19 cellular contexts compared by ENCODE assay signal in the genomic region with DNA sequence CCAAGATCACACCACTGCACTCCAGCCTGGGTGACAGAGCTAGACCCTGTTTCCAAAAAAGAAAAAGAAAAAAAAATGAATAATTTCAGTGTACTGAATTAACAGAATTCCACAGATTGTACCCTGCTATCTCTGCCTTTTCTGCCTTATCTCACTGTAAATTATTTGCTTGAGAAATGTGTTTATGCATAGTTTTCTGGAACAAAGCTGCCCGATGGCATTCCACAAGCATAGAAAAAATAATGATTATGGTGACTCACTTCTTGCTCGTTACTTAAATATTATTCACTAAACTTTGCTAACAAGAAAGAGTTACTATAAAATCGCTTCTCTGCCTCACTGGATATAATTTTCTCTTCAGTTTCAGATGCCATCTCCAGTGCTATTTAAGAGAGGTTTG.
DNase-seq lines count a peak whose midpoint lies in the region; ATAC-seq, FAIRE-seq and TF ChIP-seq lines count a peak whose summit lies in the region.
"Had no signal": no experiment of that assay in that cellular context is flagged by ENCODE, and none has a peak within 500 bp of the region (broad histone marks: within the 10 kb centered on the region; RNA-seq: fewer than 3 reads in every experiment).

No MANE protein-coding gene starts in this region.

- POLR2A ChIA-PET in CD4-positive, alpha-beta T cell (lab: Charles Lee): no interaction called here

- peaks cover 8% of the 10 kb centered on the region for H3K9me3 Mint-ChIP-seq in HFFc6
- H3K9me3 Mint-ChIP-seq in type B pancreatic cell: peaks cover 14% of the 10 kb centered on the region
- no peaks in the 10 kb centered on the region for H3K9me3 Mint-ChIP-seq in CD4-positive, alpha-beta T cell
- H3K9me3 Mint-ChIP-seq: dendritic cell treated with granulocyte-macrophage colony-stimulating factor and Interleukin-4, amounts not matched to agents 40 ng/mL and 50 ng/mL, for 4 days had no signal

- CTCF ChIA-PET in CD4-positive, alpha-beta T cell (lab: Charles Lee): no interaction called here

- H4K20me1 ChIP-seq in keratinocyte (ENCODE audit: control insufficient read depth, extremely low read depth, insufficient read depth, low read length): no peaks in the 10 kb centered on the region

- peaks cover 64% of the 10 kb centered on the region for H3K4me1 Mint-ChIP-seq in HFFc6 (ENCODE audit: low read depth)
- H3K4me1 Mint-ChIP-seq in type B pancreatic cell (ENCODE audit: unreplicated experiment): peaks cover 31% of the 10 kb centered on the region
- no peaks in the 10 kb centered on the region for H3K4me1 Mint-ChIP-seq in CD4-positive, alpha-beta T cell (ENCODE audit: low read depth)

- no peaks in the 10 kb centered on the region for H3K36me3 ChIP-seq in bronchial epithelial cell (ENCODE audit: control insufficient read depth, insufficient read depth, low read length)
- no peaks in the 10 kb centered on the region for H3K36me3 ChIP-seq in keratinocyte (ENCODE audit: control insufficient read depth in 2 of 2, extremely low read depth in 1 of 2, insufficient read depth in 2 of 2, low read length in 2 of 2)
- no peaks in the 10 kb centered on the region for H3K36me3 ChIP-seq in tibial artery
- H3K36me3 ChIP-seq: adrenal gland had no signal

- H3K79me2 ChIP-seq in keratinocyte (ENCODE audit: control insufficient read depth, insufficient read depth, low read length): no peaks in the 10 kb centered on the region

- H3K27me3 ChIP-seq in bronchial epithelial cell (ENCODE audit: control insufficient read depth, insufficient read depth, low read length): no peaks in the 10 kb centered on the region
- H3K27me3 ChIP-seq in keratinocyte (ENCODE audit: control insufficient read depth, extremely low read depth, insufficient read depth, low read length): no peaks in the 10 kb centered on the region
- no peaks in the 10 kb centered on the region for H3K27me3 ChIP-seq in CD4-positive, alpha-beta T cell (ENCODE audit: control insufficient read depth, insufficient read depth, low read length)
- no peaks in the 10 kb centered on the region for H3K27me3 ChIP-seq in tibial artery
- H3K27me3 ChIP-seq: adrenal gland had no signal

- intact Hi-C loops in CD4-positive, alpha-beta T cell (cut with DNase I, micrococcal nuclease): no loop called here
- intact Hi-C loops in tibial artery (cut with DNase I; ENCODE audit: low total_unique reads): no loop called here

- no peak overlapping the region for H3K9ac ChIP-seq in keratinocyte (ENCODE audit: control insufficient read depth, extremely low read depth, insufficient read depth, low read length)

- H3K4me2 ChIP-seq in keratinocyte (ENCODE audit: control insufficient read depth, extremely low read depth, insufficient read depth, low read depth, low read length): peak overlapping the region; percentile 64

- H3K27me3 Mint-ChIP-seq in HFFc6 (ENCODE audit: insufficient read depth) (no peaks in the 10 kb centered on the region), type B pancreatic cell (no peaks in the 10 kb centered on the region)
- H3K27me3 Mint-ChIP-seq in CD4-positive, alpha-beta T cell: no peaks in the 10 kb centered on the region

- ATAC-seq in CD4-positive, alpha-beta T cell (ENCODE audit: poor library complexity): no peak
- ATAC-seq: activated CD8-positive, alpha-beta T cell treated with anti-CD3 and anti-CD28 coated beads, Interleukin-2, amount 10 ng/mL, durations not matched to agents 7 days and 5 days; mucosa of descending colon had no signal

- H3K36me3 Mint-ChIP-seq in HFFc6 (ENCODE audit: low read depth) (peaks cover 13% of the 10 kb centered on the region), type B pancreatic cell (no peaks in the 10 kb centered on the region)
- H3K36me3 Mint-ChIP-seq in CD4-positive, alpha-beta T cell (ENCODE audit: low read depth): no peaks in the 10 kb centered on the region
- H3K36me3 Mint-ChIP-seq: CD4-positive, alpha-beta memory T cell had no signal

- DNase-seq in HFFc6 (peak; percentile 54), bronchial epithelial cell (ENCODE audit: low read depth) (peak; percentile 79), keratinocyte (ENCODE audit: low read depth, low spot score) (no peak), type B pancreatic cell (ENCODE audit: extremely low spot score, unreplicated experiment) (no peak), HK-2 (ENCODE audit: unreplicated experiment) (no peak), tibial artery (no peak)
- DNase-seq in CD4-positive, alpha-beta T cell: no peak
- DNase-seq: activated CD8-positive, alpha-beta T cell treated with anti-CD3 and anti-CD28 coated beads, Interleukin-2, amount 10 ng/mL, durations not matched to agents 7 days and 5 days; CD4-positive, alpha-beta memory T cell; foreskin melanocyte; KG1; mucosa of descending colon; NCI-H1417; OCI-M1; stimulated activated naive CD8-positive, alpha-beta T cell treated with anti-CD3 and anti-CD28 coated beads, Interleukin-15, amount 100 ng/mL, for 72 hours had no signal

- no peaks in the 10 kb centered on the region for H3K9me1 ChIP-seq in keratinocyte (ENCODE audit: control insufficient read depth, extremely low read depth, insufficient read depth, low read length)

- TF ChIP-seq CTCF in HFFc6 (IDR thresholded peaks at IDR 0.05): no peak
- TF ChIP-seq CTCF in bronchial epithelial cell (IDR thresholded peaks at IDR 0.05; ENCODE audit: insufficient read depth, low read length, severe bottlenecking): no peak
- no peak for TF ChIP-seq CTCF in keratinocyte (optimal IDR thresholded peaks at IDR 0.05 in 1 of 3, IDR thresholded peaks at IDR 0.05 in 1 of 3, conservative IDR thresholded peaks at IDR 0.05 in 1 of 3; ENCODE audit: extremely low read depth in 1 of 3, insufficient read depth in 2 of 3, low read length in 3 of 3)
- TF ChIP-seq CTCF in type B pancreatic cell (conservative IDR thresholded peaks at IDR 0.05): no peak
- no peak for TF ChIP-seq CTCF in CD4-positive, alpha-beta T cell (IDR thresholded peaks at IDR 0.05)
- TF ChIP-seq CTCF in tibial artery (IDR thresholded peaks at IDR 0.05): no peak

- H3K27ac Mint-ChIP-seq in HFFc6 (peak overlapping the region; percentile 75), type B pancreatic cell (peak overlapping the region; percentile 61)
- no peak overlapping the region for H3K27ac Mint-ChIP-seq in CD4-positive, alpha-beta T cell
- H3K27ac Mint-ChIP-seq: activated CD8-positive, alpha-beta T cell treated with anti-CD3 and anti-CD28 coated beads, Interleukin-2, amount 10 ng/mL, durations not matched to agents 7 days and 5 days; activated T-helper 1 cell treated with anti-CD3 and anti-CD28 coated beads, Interleukin-12 subunit alpha, Interleukin-12 subunit beta, Interleukin-2, Interleukin-4 antibody, amounts not matched to agents 30 ng/mL and 10 ng/mL and 1 ng/mL, durations not matched to agents 14 hours and 24 hours and 36 hours; CD4-positive, alpha-beta memory T cell; dendritic cell treated with granulocyte-macrophage colony-stimulating factor and Interleukin-4, amounts not matched to agents 40 ng/mL and 50 ng/mL, for 4 days; stimulated activated naive CD8-positive, alpha-beta T cell treated with anti-CD3 and anti-CD28 coated beads, Interleukin-15, amount 100 ng/mL, for 72 hours had no signal

- dilution Hi-C loops in keratinocyte (cut with MboI; ENCODE audit: extremely low pct_ligation_motif_present, low sequenced_read_pairs): no loop called here

- no peak overlapping the region for H2AFZ ChIP-seq in keratinocyte (ENCODE audit: control insufficient read depth, low read length)

- H3K4me1 ChIP-seq in keratinocyte (ENCODE audit: control insufficient read depth, extremely low read depth, insufficient read depth, low read length) (peaks cover 49% of the 10 kb centered on the region), tibial artery (peaks cover 0 to 4% (median 0%) of the 10 kb centered on the region in 4 donors)

- H3K4me3 ChIP-seq in bronchial epithelial cell (ENCODE audit: low read depth, low read length) (no peak overlapping the region), keratinocyte (ENCODE audit: control insufficient read depth in 2 of 3, extremely low read depth in 1 of 3, insufficient read depth in 2 of 3, low read depth in 1 of 3, low read length in 3 of 3) (peak overlapping the region in 1 of 3 experiments; percentile 32), tibial artery (no peak overlapping the region)
- H3K4me3 ChIP-seq: adrenal gland, mucosa of descending colon had no signal

- no peak for FAIRE-seq in bronchial epithelial cell (lab: Jason Lieb, UNC)
- peak; percentile 23 for FAIRE-seq in keratinocyte (lab: Jason Lieb, UNC)

- H3K27ac ChIP-seq in keratinocyte (ENCODE audit: control insufficient read depth, insufficient read depth, low read length) (peak overlapping the region; percentile 63), tibial artery (no peak overlapping the region)
- no peak overlapping the region for H3K27ac ChIP-seq in CD4-positive, alpha-beta T cell (ENCODE audit: low read depth, low read length)
- H3K27ac ChIP-seq: VCaP had no signal

- H3K9me3 ChIP-seq in keratinocyte (ENCODE audit: control insufficient read depth, low read depth, low read length) (no peaks in the 10 kb centered on the region), tibial artery (no peaks in the 10 kb centered on the region)
- no peaks in the 10 kb centered on the region for H3K9me3 ChIP-seq in CD4-positive, alpha-beta T cell (ENCODE audit: control insufficient read depth, low read length)
- H3K9me3 ChIP-seq: adrenal gland, mucosa of descending colon had no signal

- peak overlapping the region; percentile 70 for H3K4me3 Mint-ChIP-seq in HFFc6
- H3K4me3 Mint-ChIP-seq in type B pancreatic cell: peak overlapping the region; percentile 54
- H3K4me3 Mint-ChIP-seq in CD4-positive, alpha-beta T cell: no peak overlapping the region
- H3K4me3 Mint-ChIP-seq: activated CD8-positive, alpha-beta T cell treated with anti-CD3 and anti-CD28 coated beads, Interleukin-2, amount 10 ng/mL, durations not matched to agents 7 days and 5 days; activated T-helper 1 cell treated with anti-CD3 and anti-CD28 coated beads, Interleukin-12 subunit alpha, Interleukin-12 subunit beta, Interleukin-2, Interleukin-4 antibody, amounts not matched to agents 30 ng/mL and 10 ng/mL and 1 ng/mL, durations not matched to agents 14 hours and 24 hours and 36 hours; CD4-positive, alpha-beta memory T cell; dendritic cell treated with granulocyte-macrophage colony-stimulating factor and Interleukin-4, amounts not matched to agents 40 ng/mL and 50 ng/mL, for 4 days; stimulated activated naive CD8-positive, alpha-beta T cell treated with anti-CD3 and anti-CD28 coated beads, Interleukin-15, amount 100 ng/mL, for 72 hours had no signal

Comparison
In these comparisons a context has a peak if more than half of its experiments do, and no peak if none do; other contexts are left out.
1. DNase-seq: peak in HFFc6 (single experiment) and bronchial epithelial cell (single experiment); none in keratinocyte (single experiment), type B pancreatic cell (single experiment), HK-2 (single experiment), CD4-positive, alpha-beta T cell (0 of 10) and tibial artery (0 of 2).